In genomic region chr10:24526085-24526649, GRCh38 we compare ENCODE assay signal across 21 cellular contexts.
"Had no signal": no experiment of that assay in that cellular context is flagged by ENCODE, and none has a peak within 500 bp of the region (broad histone marks: within the 10 kb centered on the region; RNA-seq: fewer than 3 reads in every experiment).

No MANE protein-coding gene starts in this region.

- DNase-seq: central memory CD4-positive, alpha-beta T cell; effector CD4-positive, alpha-beta T cell; endodermal cell; erythroblast; foreskin keratinocyte; islet precursor cell; mesendoderm; naive B cell; nephron progenitor cell; stimulated activated CD4-positive, alpha-beta T cell treated with anti-CD3 and anti-CD28 coated beads, Interleukin-4, amount 100 ng/mL, for 1 hour; stimulated activated CD8-positive, alpha-beta memory T cell treated with anti-CD3 and anti-CD28 coated beads, Interleukin-4, amount 100 ng/mL, for 48 hours; stimulated activated naive CD8-positive, alpha-beta T cell treated with anti-CD3 and anti-CD28 coated beads, Interleukin-15, Interleukin-2, amounts not matched to agents 100 U/mL and 50 U/mL, for 24 hours; thyroid gland had no signal

- H3K9me3 ChIP-seq: left lung, neutrophil, suprapubic skin, thyroid gland, upper lobe of left lung, vagina had no signal

- H3K27me3 ChIP-seq: foreskin keratinocyte, left lung, neutrophil, suprapubic skin, thyroid gland, upper lobe of left lung, vagina had no signal

- H3K36me3 ChIP-seq: neutrophil had no signal

- H3K4me1 ChIP-seq: foreskin keratinocyte, left lung, suprapubic skin, thyroid gland, upper lobe of left lung, vagina had no signal

- H3K4me3 ChIP-seq: coronary artery, left lung, lung, suprapubic skin, thyroid gland, upper lobe of left lung, vagina had no signal

- H3K27ac ChIP-seq: coronary artery, foreskin keratinocyte, left lung, neutrophil, suprapubic skin, thyroid gland, upper lobe of left lung, vagina had no signal

- ATAC-seq: foreskin keratinocyte; left lung; stimulated activated effector memory CD8-positive, alpha-beta T cell treated with anti-CD3 and anti-CD28 coated beads, Interleukin-12 subunit alpha, Interleukin-12 subunit beta, amount 100 ng/mL, for 72 hours; stimulated activated naive CD8-positive, alpha-beta T cell treated with anti-CD3 and anti-CD28 coated beads, Interleukin-15, Interleukin-2, amounts not matched to agents 100 U/mL and 50 U/mL, for 24 hours had no signal
